In the genomic region with DNA sequence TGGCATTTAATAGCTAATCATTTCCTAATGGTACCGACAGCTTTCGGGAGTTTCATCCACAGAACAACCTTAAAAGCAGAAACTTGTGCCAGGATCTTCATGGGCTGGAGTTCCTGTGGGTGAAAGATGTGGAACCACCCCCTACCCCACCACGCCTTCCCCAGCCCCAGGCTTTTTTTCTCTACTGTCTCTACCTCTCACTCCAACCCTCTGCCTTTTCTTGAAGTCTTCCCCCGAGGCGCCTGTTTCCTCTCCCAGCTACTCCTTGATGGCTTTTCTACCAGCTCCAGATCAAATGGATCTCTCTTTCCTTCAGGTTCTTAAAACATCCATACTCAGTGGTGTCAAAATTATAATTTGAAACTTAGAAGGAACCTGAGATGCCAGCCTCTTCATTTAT, we compare ENCODE assay signal across 2 cellular contexts.
TF ChIP-seq lines count a peak whose summit lies in the region.

No MANE protein-coding gene starts in this region.

TF ChIP-seq in WTC11, 78 proteins besides CTCF, POLR2A, EP300 and RAD21:
- TF ChIP-seq MXD4 (CRISPR knock-in tag; IDR thresholded peaks at IDR 0.05; ENCODE audit: borderline replicate concordance) (no peak), CREB1 (CRISPR knock-in tag; IDR thresholded peaks at IDR 0.05) (no peak), KAT7 (CRISPR knock-in tag; IDR thresholded peaks at IDR 0.05; ENCODE audit: borderline replicate concordance) (no peak), GTF2I (CRISPR knock-in tag; conservative IDR thresholded peaks at IDR 0.05) (no peak)
- TF ChIP-seq, protein P1, sequence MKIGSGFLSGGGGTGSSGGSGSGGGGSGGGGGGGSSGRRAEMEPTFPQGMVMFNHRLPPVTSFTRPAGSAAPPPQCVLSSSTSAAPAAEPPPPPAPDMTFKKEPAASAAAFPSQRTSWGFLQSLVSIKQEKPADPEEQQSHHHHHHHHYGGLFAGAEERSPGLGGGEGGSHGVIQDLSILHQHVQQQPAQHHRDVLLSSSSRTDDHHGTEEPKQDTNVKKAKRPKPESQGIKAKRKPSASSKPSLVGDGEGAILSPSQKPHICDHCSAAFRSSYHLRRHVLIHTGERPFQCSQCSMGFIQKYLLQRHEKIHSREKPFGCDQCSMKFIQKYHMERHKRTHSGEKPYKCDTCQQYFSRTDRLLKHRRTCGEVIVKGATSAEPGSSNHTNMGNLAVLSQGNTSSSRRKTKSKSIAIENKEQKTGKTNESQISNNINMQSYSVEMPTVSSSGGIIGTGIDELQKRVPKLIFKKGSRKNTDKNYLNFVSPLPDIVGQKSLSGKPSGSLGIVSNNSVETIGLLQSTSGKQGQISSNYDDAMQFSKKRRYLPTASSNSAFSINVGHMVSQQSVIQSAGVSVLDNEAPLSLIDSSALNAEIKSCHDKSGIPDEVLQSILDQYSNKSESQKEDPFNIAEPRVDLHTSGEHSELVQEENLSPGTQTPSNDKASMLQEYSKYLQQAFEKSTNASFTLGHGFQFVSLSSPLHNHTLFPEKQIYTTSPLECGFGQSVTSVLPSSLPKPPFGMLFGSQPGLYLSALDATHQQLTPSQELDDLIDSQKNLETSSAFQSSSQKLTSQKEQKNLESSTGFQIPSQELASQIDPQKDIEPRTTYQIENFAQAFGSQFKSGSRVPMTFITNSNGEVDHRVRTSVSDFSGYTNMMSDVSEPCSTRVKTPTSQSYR (CRISPR knock-in tag; IDR thresholded peaks at IDR 0.05) = no peak
- TF ChIP-seq, protein P2, sequence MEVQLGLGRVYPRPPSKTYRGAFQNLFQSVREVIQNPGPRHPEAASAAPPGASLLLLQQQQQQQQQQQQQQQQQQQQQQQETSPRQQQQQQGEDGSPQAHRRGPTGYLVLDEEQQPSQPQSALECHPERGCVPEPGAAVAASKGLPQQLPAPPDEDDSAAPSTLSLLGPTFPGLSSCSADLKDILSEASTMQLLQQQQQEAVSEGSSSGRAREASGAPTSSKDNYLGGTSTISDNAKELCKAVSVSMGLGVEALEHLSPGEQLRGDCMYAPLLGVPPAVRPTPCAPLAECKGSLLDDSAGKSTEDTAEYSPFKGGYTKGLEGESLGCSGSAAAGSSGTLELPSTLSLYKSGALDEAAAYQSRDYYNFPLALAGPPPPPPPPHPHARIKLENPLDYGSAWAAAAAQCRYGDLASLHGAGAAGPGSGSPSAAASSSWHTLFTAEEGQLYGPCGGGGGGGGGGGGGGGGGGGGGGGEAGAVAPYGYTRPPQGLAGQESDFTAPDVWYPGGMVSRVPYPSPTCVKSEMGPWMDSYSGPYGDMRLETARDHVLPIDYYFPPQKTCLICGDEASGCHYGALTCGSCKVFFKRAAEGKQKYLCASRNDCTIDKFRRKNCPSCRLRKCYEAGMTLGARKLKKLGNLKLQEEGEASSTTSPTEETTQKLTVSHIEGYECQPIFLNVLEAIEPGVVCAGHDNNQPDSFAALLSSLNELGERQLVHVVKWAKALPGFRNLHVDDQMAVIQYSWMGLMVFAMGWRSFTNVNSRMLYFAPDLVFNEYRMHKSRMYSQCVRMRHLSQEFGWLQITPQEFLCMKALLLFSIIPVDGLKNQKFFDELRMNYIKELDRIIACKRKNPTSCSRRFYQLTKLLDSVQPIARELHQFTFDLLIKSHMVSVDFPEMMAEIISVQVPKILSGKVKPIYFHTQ (CRISPR knock-in tag; IDR thresholded peaks at IDR 0.05) = no peak
- TF ChIP-seq, protein P3, sequence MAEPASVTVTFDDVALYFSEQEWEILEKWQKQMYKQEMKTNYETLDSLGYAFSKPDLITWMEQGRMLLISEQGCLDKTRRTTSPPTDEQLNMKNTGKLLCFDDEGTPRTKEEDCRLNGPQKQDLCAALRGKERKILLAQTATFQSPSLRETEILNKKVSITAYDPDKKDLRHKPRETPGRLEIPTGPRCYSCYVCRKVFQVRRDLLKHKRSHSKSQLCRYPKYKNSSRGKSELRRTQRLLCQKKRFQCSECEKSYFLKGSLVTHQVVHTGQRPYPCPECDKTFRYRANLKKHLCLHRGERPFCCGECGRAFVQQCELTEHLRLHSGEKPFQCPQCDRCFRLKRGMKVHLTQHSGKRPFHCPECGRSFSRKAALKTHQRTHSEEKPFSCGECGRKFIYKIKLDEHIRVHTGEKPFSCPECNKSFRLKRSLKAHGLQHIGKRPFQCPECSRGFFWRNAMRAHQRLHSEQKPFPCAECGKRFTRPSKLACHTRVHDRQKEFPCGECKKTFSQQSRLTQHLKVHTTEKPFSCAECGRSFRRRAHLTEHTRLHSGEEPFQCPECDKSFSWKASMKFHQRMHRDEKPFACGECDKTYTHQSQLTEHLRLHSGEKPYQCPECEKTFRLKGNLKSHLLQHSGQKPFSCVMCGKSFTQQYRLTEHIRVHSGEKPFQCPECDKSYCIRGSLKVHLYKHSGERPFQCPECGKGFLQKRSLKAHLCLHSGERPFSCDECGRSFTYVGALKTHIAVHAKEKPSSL (CRISPR knock-in tag; conservative IDR thresholded peaks at IDR 0.05) = no peak
TF ChIP-seq in WTC11: peak in this region for 0.

TF ChIP-seq in H1, 55 proteins besides CTCF, POLR2A, EP300 and RAD21:
- no peak for TF ChIP-seq RFX5 (IDR thresholded peaks at IDR 0.05; ENCODE audit: borderline replicate concordance, low read depth, low read length)
- TF ChIP-seq, protein P4, sequence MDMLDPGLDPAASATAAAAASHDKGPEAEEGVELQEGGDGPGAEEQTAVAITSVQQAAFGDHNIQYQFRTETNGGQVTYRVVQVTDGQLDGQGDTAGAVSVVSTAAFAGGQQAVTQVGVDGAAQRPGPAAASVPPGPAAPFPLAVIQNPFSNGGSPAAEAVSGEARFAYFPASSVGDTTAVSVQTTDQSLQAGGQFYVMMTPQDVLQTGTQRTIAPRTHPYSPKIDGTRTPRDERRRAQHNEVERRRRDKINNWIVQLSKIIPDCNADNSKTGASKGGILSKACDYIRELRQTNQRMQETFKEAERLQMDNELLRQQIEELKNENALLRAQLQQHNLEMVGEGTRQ (IDR thresholded peaks at IDR 0.05; ENCODE audit: low read length) = no peak
- TF ChIP-seq CHD1 (IDR thresholded peaks at IDR 0.05; ENCODE audit: low read depth, low read length) = no peak
- no peak for TF ChIP-seq CTBP2 (IDR thresholded peaks at IDR 0.05; ENCODE audit: borderline replicate concordance, insufficient read depth, insufficient read length, low read length)
- TF ChIP-seq BRCA1 (IDR thresholded peaks at IDR 0.05; ENCODE audit: low read depth, low read length) = no peak
- TF ChIP-seq, protein P5, sequence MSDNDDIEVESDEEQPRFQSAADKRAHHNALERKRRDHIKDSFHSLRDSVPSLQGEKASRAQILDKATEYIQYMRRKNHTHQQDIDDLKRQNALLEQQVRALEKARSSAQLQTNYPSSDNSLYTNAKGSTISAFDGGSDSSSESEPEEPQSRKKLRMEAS (IDR thresholded peaks at IDR 0.05) = no peak
- no peak for TF ChIP-seq RXRA (IDR thresholded peaks at IDR 0.05; ENCODE audit: insufficient read depth, low read depth, low read length)
- TF ChIP-seq ASH2L (IDR thresholded peaks at IDR 0.05; ENCODE audit: low read length) = no peak
- no peak for TF ChIP-seq SP2 (IDR thresholded peaks at IDR 0.05; ENCODE audit: low read length)
- TF ChIP-seq, protein P6, sequence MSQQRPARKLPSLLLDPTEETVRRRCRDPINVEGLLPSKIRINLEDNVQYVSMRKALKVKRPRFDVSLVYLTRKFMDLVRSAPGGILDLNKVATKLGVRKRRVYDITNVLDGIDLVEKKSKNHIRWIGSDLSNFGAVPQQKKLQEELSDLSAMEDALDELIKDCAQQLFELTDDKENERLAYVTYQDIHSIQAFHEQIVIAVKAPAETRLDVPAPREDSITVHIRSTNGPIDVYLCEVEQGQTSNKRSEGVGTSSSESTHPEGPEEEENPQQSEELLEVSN (IDR thresholded peaks at IDR 0.05) = no peak
- TF ChIP-seq BCL11A (IDR thresholded peaks at IDR 0.05; ENCODE audit: low read depth in 2 of 2, low read length in 2 of 2) = no peak
- TF ChIP-seq, protein P7, sequence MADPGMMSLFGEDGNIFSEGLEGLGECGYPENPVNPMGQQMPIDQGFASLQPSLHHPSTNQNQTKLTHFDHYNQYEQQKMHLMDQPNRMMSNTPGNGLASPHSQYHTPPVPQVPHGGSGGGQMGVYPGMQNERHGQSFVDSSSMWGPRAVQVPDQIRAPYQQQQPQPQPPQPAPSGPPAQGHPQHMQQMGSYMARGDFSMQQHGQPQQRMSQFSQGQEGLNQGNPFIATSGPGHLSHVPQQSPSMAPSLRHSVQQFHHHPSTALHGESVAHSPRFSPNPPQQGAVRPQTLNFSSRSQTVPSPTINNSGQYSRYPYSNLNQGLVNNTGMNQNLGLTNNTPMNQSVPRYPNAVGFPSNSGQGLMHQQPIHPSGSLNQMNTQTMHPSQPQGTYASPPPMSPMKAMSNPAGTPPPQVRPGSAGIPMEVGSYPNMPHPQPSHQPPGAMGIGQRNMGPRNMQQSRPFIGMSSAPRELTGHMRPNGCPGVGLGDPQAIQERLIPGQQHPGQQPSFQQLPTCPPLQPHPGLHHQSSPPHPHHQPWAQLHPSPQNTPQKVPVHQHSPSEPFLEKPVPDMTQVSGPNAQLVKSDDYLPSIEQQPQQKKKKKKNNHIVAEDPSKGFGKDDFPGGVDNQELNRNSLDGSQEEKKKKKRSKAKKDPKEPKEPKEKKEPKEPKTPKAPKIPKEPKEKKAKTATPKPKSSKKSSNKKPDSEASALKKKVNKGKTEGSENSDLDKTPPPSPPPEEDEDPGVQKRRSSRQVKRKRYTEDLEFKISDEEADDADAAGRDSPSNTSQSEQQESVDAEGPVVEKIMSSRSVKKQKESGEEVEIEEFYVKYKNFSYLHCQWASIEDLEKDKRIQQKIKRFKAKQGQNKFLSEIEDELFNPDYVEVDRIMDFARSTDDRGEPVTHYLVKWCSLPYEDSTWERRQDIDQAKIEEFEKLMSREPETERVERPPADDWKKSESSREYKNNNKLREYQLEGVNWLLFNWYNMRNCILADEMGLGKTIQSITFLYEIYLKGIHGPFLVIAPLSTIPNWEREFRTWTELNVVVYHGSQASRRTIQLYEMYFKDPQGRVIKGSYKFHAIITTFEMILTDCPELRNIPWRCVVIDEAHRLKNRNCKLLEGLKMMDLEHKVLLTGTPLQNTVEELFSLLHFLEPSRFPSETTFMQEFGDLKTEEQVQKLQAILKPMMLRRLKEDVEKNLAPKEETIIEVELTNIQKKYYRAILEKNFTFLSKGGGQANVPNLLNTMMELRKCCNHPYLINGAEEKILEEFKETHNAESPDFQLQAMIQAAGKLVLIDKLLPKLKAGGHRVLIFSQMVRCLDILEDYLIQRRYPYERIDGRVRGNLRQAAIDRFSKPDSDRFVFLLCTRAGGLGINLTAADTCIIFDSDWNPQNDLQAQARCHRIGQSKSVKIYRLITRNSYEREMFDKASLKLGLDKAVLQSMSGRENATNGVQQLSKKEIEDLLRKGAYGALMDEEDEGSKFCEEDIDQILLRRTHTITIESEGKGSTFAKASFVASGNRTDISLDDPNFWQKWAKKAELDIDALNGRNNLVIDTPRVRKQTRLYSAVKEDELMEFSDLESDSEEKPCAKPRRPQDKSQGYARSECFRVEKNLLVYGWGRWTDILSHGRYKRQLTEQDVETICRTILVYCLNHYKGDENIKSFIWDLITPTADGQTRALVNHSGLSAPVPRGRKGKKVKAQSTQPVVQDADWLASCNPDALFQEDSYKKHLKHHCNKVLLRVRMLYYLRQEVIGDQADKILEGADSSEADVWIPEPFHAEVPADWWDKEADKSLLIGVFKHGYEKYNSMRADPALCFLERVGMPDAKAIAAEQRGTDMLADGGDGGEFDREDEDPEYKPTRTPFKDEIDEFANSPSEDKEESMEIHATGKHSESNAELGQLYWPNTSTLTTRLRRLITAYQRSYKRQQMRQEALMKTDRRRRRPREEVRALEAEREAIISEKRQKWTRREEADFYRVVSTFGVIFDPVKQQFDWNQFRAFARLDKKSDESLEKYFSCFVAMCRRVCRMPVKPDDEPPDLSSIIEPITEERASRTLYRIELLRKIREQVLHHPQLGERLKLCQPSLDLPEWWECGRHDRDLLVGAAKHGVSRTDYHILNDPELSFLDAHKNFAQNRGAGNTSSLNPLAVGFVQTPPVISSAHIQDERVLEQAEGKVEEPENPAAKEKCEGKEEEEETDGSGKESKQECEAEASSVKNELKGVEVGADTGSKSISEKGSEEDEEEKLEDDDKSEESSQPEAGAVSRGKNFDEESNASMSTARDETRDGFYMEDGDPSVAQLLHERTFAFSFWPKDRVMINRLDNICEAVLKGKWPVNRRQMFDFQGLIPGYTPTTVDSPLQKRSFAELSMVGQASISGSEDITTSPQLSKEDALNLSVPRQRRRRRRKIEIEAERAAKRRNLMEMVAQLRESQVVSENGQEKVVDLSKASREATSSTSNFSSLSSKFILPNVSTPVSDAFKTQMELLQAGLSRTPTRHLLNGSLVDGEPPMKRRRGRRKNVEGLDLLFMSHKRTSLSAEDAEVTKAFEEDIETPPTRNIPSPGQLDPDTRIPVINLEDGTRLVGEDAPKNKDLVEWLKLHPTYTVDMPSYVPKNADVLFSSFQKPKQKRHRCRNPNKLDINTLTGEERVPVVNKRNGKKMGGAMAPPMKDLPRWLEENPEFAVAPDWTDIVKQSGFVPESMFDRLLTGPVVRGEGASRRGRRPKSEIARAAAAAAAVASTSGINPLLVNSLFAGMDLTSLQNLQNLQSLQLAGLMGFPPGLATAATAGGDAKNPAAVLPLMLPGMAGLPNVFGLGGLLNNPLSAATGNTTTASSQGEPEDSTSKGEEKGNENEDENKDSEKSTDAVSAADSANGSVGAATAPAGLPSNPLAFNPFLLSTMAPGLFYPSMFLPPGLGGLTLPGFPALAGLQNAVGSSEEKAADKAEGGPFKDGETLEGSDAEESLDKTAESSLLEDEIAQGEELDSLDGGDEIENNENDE (IDR thresholded peaks at IDR 0.05; ENCODE audit: insufficient replicate concordance, low read length) = no peak
- no peak for TF ChIP-seq RNF2 (IDR thresholded peaks at IDR 0.05; ENCODE audit: borderline replicate concordance, low read depth, low read length, missing control alignments, poor library complexity, severe bottlenecking)
- TF ChIP-seq TBP (IDR thresholded peaks at IDR 0.05; ENCODE audit: low read depth, low read length) = no peak
- TF ChIP-seq SUZ12 (IDR thresholded peaks at IDR 0.05; ENCODE audit: low read length) = no peak
- no peak for TF ChIP-seq CBX8 (IDR thresholded peaks at IDR 0.05; ENCODE audit: borderline replicate concordance, low read depth, low read length)
- TF ChIP-seq RBBP5 (IDR thresholded peaks at IDR 0.05; ENCODE audit: borderline replicate concordance, low read depth, low read length) = no peak
- TF ChIP-seq SIRT6 (IDR thresholded peaks at IDR 0.05; ENCODE audit: low read length) = no peak
- TF ChIP-seq, protein P8, sequence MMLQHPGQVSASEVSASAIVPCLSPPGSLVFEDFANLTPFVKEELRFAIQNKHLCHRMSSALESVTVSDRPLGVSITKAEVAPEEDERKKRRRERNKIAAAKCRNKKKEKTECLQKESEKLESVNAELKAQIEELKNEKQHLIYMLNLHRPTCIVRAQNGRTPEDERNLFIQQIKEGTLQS (IDR thresholded peaks at IDR 0.05; ENCODE audit: insufficient read depth, low read depth, low read length) = no peak
TF ChIP-seq in H1: peak in this region for 0.
